Comparison of ENCODE assay signal across 7 cellular contexts in the genomic region with DNA sequence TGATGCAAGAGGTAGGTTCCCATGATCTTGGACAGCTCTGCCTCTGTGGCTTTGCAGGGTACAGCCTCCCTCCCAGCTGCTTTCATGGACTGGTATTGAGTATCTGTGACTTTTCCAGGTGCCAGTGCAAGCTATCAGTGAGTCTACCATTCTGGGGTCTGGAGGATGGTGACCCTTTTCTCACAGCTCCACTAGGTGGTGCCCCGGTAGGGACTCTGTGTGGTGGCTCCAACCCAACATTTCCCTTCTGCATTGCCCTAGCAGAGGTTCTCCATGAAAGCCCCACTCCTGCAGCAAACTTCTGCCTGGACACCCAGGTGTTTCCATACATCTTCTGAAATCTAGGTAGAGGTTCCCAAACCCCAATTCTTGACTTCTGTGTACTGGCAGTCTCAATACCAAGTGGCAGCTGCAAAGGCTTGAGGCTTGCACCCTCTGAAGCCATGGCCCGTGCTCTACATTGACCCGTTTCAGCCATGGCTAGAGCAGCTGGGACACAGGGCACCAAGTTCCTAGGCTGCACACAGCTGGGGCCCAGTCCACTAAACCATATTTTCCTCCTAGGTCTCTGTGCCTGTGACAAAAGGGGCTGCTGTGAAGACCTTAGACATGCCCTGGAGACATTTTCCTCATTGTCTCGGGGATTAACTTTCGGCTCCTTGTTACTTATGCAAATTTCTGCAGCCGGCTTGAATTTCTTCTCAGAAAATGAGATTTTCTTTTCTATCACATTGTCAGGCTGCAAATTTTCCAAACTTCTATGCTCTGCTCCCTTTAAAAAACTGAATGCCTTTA.
DNase-seq lines count a peak whose midpoint lies in the region; ATAC-seq, FAIRE-seq and TF ChIP-seq lines count a peak whose summit lies in the region.
"Not testable (repeated sequence)": the region's sequence is repeated elsewhere in the genome, so short reads cannot be mapped to it uniquely, and the experiment has no call there.

No MANE protein-coding gene starts in this region.

- not testable (repeated sequence) for H3K23me2 ChIP-seq in H1 (ENCODE audit: low read depth, low read length)

- H3K14ac ChIP-seq in H1 (ENCODE audit: insufficient read length): not testable (repeated sequence)

- not testable (repeated sequence) for TF ChIP-seq POLR2A in HCT116 (IDR thresholded peaks at IDR 0.05; ENCODE audit: borderline replicate concordance, extremely low read depth, insufficient read depth, insufficient read length); H1 (IDR thresholded peaks at IDR 0.05; ENCODE audit: control extremely low read depth in 1 of 2, low read depth in 2 of 2, low read length in 2 of 2)

- H3K79me1 ChIP-seq in H1 (ENCODE audit: low read depth, low read length): not testable (repeated sequence)

- H3K18ac ChIP-seq in H1 (ENCODE audit: extremely low read depth, low read length): not testable (repeated sequence)

- not testable (repeated sequence) for FAIRE-seq in H1 (lab: Jason Lieb, UNC)

- H2BK5ac ChIP-seq in H1 (ENCODE audit: low read depth, low read length): not testable (repeated sequence)

- not testable (repeated sequence) for H4K20me1 ChIP-seq in HCT116 (ENCODE audit: insufficient read depth); OCI-LY7 (ENCODE audit: insufficient read depth, low read length); H1 (replicated peaks in 1 of 2; ENCODE audit: control insufficient read depth in 1 of 2, insufficient read depth in 2 of 2, low read length in 2 of 2)

- not testable (repeated sequence) for H3K9ac ChIP-seq in HCT116 (ENCODE audit: low read length); H1 (replicated peaks in 1 of 4; ENCODE audit: extremely low read depth in 1 of 4, low read depth in 3 of 4, low read length in 3 of 4)

- 89% methylated on average over 6 of the region's 6 CpGs; no CpG with 5 or more reads in 1 of the 2 experiments for WGBS in H1 (ENCODE audit: extremely low coverage in 1 of 2, insufficient coverage in 1 of 2, insufficient read length in 1 of 2, insufficient replicate concordance in 2 of 2, low coverage in 1 of 2, low lambda C conversion rate in 2 of 2, missing lambda C conversion rate in 1 of 2), 2 experiments

- not testable (repeated sequence) for ATAC-seq in HCT116

- CTCF ChIA-PET in HCT116 (lab: Charles Lee); OCI-LY7 (lab: Charles Lee; ENCODE audit: unreplicated experiment): not testable (repeated sequence)
- CTCF ChIA-PET in H1 (lab: Charles Lee; ENCODE audit: partially characterized antibody): interaction anchor here (1.0 kb wide), 1 partner anchor 221 kb away, joined by 3 read pairs; no protein-coding TSS in a partner anchor

- H3K4me1 ChIP-seq in HCT116 (ENCODE audit: control insufficient read depth in 1 of 2, insufficient read depth in 2 of 2, low read length in 2 of 2); OCI-LY7 (ENCODE audit: insufficient read depth, low read length, poor library complexity, severe bottlenecking); H1 (replicated peaks in 1 of 4; ENCODE audit: control insufficient read depth in 3 of 4, insufficient read depth in 4 of 4, low read length in 3 of 4): not testable (repeated sequence)

- not testable (repeated sequence) for H3K4me2 ChIP-seq in HCT116 (ENCODE audit: low read length); OCI-LY7 (ENCODE audit: low read length); H1 (ENCODE audit: insufficient read depth in 1 of 2, low read depth in 2 of 2, low read length in 2 of 2)

- H3K23ac ChIP-seq in H1 (ENCODE audit: insufficient read length): not testable (repeated sequence)

- not testable (repeated sequence) for H3K9me3 ChIP-seq in HCT116 (ENCODE audit: control insufficient read depth in 1 of 2, insufficient read depth in 1 of 2, low read depth in 1 of 2, low read length in 2 of 2); OCI-LY7 (ENCODE audit: low read length); WERI-Rb-1 (ENCODE audit: severe bottlenecking); H1 (ENCODE audit: insufficient read depth in 2 of 2, low read depth in 1 of 2, low read length in 1 of 2)

- not testable (repeated sequence) for H3K4ac ChIP-seq in H1 (replicated peaks; ENCODE audit: insufficient read length, low read depth, low read length)

- not testable (repeated sequence) for H2BK12ac ChIP-seq in H1 (ENCODE audit: low read depth, low read length)

- not testable (repeated sequence) for H2AK5ac ChIP-seq in H1 (ENCODE audit: low read depth, low read length)

- not testable (repeated sequence) for H3K9me2 ChIP-seq in HCT116 (ENCODE audit: insufficient read depth); OCI-LY7 (ENCODE audit: insufficient read depth, low read length)

- not testable (repeated sequence) for H3K56ac ChIP-seq in H1 (replicated peaks; ENCODE audit: insufficient read length, low read depth, low read length)

- H2BK20ac ChIP-seq in H1 (ENCODE audit: low read length): not testable (repeated sequence)

- H4K5ac ChIP-seq in H1 (ENCODE audit: insufficient read length, low read depth, low read length): not testable (repeated sequence)

- BruUV-seq in HCT116 (replicated peaks; lab: Mats Ljungman, UMichigan); OCI-LY7 (replicated peaks; lab: Mats Ljungman, UMichigan): not testable (repeated sequence)

- not testable (repeated sequence) for H2BK15ac ChIP-seq in H1 (ENCODE audit: low read length)

- RAD21 ChIA-PET in HCT116 (lab: Charles Lee; ENCODE audit: low non-redundant PET in 1 of 2, low total read pairs in 2 of 2, uncharacterized antibody in 2 of 2, unreplicated experiment in 2 of 2): not testable (repeated sequence)

- TF ChIP-seq RAD21 in HCT116 (IDR thresholded peaks at IDR 0.05; ENCODE audit: low read depth) (peak; percentile 30; the same call in 1 of the 2 replicates), H1 (IDR thresholded peaks at IDR 0.05 in 1 of 2, conservative IDR thresholded peaks at IDR 0.05 in 1 of 2; ENCODE audit: low read depth in 2 of 2, low read length in 2 of 2) (peak; percentile 38 to 51)

- H3K4me3 ChIP-seq in HCT116 (replicated peaks in 1 of 2; ENCODE audit: low read depth in 1 of 2, low read length in 2 of 2); OCI-LY7 (ENCODE audit: low read depth, low read length, poor library complexity, severe bottlenecking); WERI-Rb-1 (ENCODE audit: low read depth, low read length); H1 (ENCODE audit: extremely low read depth in 1 of 4, insufficient read depth in 2 of 4, low read depth in 3 of 4, low read length in 4 of 4): not testable (repeated sequence)

- H3K27me3 ChIP-seq in HCT116 (ENCODE audit: insufficient read depth, low read length); WERI-Rb-1 (ENCODE audit: insufficient read depth, low read depth, severe bottlenecking); H1 (replicated peaks in 1 of 4; ENCODE audit: control insufficient read depth in 3 of 4, extremely low read depth in 1 of 4, insufficient read depth in 3 of 4, low read length in 3 of 4): not testable (repeated sequence)

- H4K8ac ChIP-seq in H1 (ENCODE audit: extremely low read depth, insufficient read depth, low read length): not testable (repeated sequence)

- DNase-seq in DMS53 (lab: John Stamatoyannopoulos, UW) (peak; percentile 11), NAMALWA (ENCODE audit: low spot score) (peak; percentile 11), OCI-LY7 (ENCODE audit: low spot score) (peak; percentile 1)
- DNase-seq in HCT116 (ENCODE audit: low read depth, low spot score); WERI-Rb-1; H1 (ENCODE audit: low read depth in 1 of 2, low spot score in 2 of 2): not testable (repeated sequence)

- not testable (repeated sequence) for TF ChIP-seq EP300 in H1 (IDR thresholded peaks at IDR 0.05; ENCODE audit: borderline replicate concordance in 1 of 2, low read depth in 2 of 2, low read length in 2 of 2)

- not testable (repeated sequence) for H4K91ac ChIP-seq in H1 (replicated peaks; ENCODE audit: insufficient read length, low read length)

- not testable (repeated sequence) for H3K27ac ChIP-seq in HCT116 (ENCODE audit: low read depth, low read length); OCI-LY7 (ENCODE audit: low read depth, low read length, poor library complexity, severe bottlenecking); WERI-Rb-1; H1 (ENCODE audit: low read depth, low read length)

- TF ChIP-seq CTCF in GM12873 (IDR thresholded peaks at IDR 0.05; ENCODE audit: insufficient read depth, low read depth, low read length, missing control alignments): peak; percentile 22
- TF ChIP-seq CTCF in HCT116 (IDR thresholded peaks at IDR 0.05 in 2 of 3, conservative IDR thresholded peaks at IDR 0.05 in 1 of 3; ENCODE audit: borderline replicate concordance in 1 of 3, insufficient read depth in 1 of 3, low read depth in 2 of 3, low read length in 2 of 3): not testable (repeated sequence)
- TF ChIP-seq CTCF in OCI-LY7 (conservative IDR thresholded peaks at IDR 0.05; ENCODE audit: low read length): peak; percentile 22; the same call in 1 of the 2 replicates
- peak; percentile 21; the same call in 1 of the 2 replicates for TF ChIP-seq CTCF in WERI-Rb-1 (IDR thresholded peaks at IDR 0.05; ENCODE audit: low read depth, low read length)
- TF ChIP-seq CTCF in H1 (IDR thresholded peaks at IDR 0.05; ENCODE audit: control extremely low read depth in 1 of 3, insufficient read depth in 1 of 3, low read depth in 1 of 3, low read length in 3 of 3): peak in 2 of 3 experiments; percentile 28 to 37; a peak in 3 of 4 replicates

- not testable (repeated sequence) for H3K79me2 ChIP-seq in HCT116 (ENCODE audit: insufficient read depth, low read length); OCI-LY7 (ENCODE audit: insufficient read depth, low read depth, low read length); H1 (ENCODE audit: control insufficient read depth in 1 of 2, insufficient read depth in 2 of 2, low read length in 2 of 2)

- H2BK120ac ChIP-seq in H1 (replicated peaks; ENCODE audit: low read depth, low read length): not testable (repeated sequence)

- not testable (repeated sequence) for H3K36me3 ChIP-seq in HCT116 (ENCODE audit: control insufficient read depth in 1 of 2, insufficient read depth in 2 of 2, low read length in 2 of 2); OCI-LY7 (ENCODE audit: insufficient read depth, low read length); WERI-Rb-1; H1 (ENCODE audit: control insufficient read depth in 2 of 4, insufficient read depth in 4 of 4, low read length in 3 of 4)

- intact Hi-C loops in HCT116 (cut with micrococcal nuclease); OCI-LY7 (cut with micrococcal nuclease; ENCODE audit: unreplicated experiment): not testable (repeated sequence)

- not testable (repeated sequence) for H2AFZ ChIP-seq in HCT116 (ENCODE audit: low read depth, low read length, poor library complexity, severe bottlenecking); OCI-LY7 (ENCODE audit: low read length); H1 (ENCODE audit: low read length)

- POLR2A ChIA-PET in HCT116 (lab: Charles Lee); H1 (lab: Charles Lee; ENCODE audit: partially characterized antibody): not testable (repeated sequence)
- POLR2A ChIA-PET in OCI-LY7 (lab: Charles Lee): interaction anchor here (1.0 kb wide), 1 partner anchor 19 kb away, joined by 3 read pairs; no protein-coding TSS in a partner anchor
